In the genomic region with DNA sequence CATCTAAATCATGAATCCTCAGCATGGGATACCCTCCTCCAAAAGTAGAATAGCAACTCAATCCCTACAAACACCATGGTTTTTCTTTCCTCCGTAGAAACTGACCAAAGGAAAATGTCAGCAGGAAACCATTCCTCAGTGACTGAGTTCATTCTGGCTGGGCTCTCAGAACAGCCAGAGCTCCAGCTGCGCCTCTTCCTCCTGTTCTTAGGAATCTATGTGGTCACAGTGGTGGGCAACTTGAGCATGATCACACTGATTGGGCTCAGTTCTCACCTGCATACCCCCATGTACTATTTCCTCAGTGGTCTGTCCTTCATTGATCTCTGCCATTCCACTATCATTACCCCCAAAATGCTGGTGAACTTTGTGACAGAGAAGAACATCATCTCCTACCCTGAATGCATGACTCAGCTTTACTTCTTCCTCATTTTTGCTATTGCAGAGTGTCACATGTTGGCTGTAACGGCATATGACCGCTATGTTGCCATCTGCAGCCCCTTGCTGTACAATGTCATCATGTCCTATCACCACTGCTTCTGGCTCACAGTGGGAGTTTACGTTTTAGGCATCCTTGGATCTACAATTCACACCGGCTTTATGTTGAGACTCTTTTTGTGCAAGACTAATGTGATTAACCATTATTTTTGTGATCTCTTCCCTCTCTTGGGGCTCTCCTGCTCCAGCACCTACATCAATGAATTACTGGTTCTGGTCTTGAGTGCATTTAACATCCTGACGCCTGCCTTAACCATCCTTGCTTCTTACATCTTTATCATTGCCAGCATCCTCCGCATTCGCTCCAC, we compare ENCODE assay signal across 1 cellular context.
TF ChIP-seq lines count a peak whose summit lies in the region.
"Not testable (repeated sequence)": the region's sequence is repeated elsewhere in the genome, so short reads cannot be mapped to it uniquely, and the experiment has no call there.

No MANE protein-coding gene starts in this region.

TF ChIP-seq in K562, 482 proteins besides CTCF, POLR2A, EP300 and RAD21 (continues in another document):
- TF ChIP-seq DDX20 (tag; IDR thresholded peaks at IDR 0.05; ENCODE audit: low read depth) (0 out of 2 replicates have a peak, but pooled peaks have one; percentile 54), CXXC5 (CRISPR knock-in tag; IDR thresholded peaks at IDR 0.05) (peak; percentile 56), NFE2 (IDR thresholded peaks at IDR 0.05; ENCODE audit: low read depth) (peak; percentile 97), CC2D1A (IDR thresholded peaks at IDR 0.05) (peak; percentile 47; the same call in 1 of the 2 replicates), TBL1XR1 (IDR thresholded peaks at IDR 0.05; ENCODE audit: low read length in 2 of 2) (0 out of 4 replicates have a peak, but pooled peaks of 1 of the 2 experiments have one; percentile 23), CREB1 (CRISPR knock-in tag; IDR thresholded peaks at IDR 0.05) (peak; percentile 61), AFF1 (IDR thresholded peaks at IDR 0.05; ENCODE audit: low read depth in 1 of 2, partially characterized antibody in 2 of 2) (peak in 1 of 2 experiments; percentile 93), ZNF583 (CRISPR knock-in tag; IDR thresholded peaks at IDR 0.05) (peak; percentile 77; the same call in 1 of the 2 replicates), E2F6 (IDR thresholded peaks at IDR 0.05; ENCODE audit: borderline replicate concordance in 1 of 2, extremely low read depth in 1 of 2, insufficient read depth in 1 of 2, insufficient read length in 1 of 2, low read depth in 1 of 2, low read length in 1 of 2, poor library complexity in 1 of 2, severe bottlenecking in 1 of 2) (peak in 1 of 2 experiments; percentile 27), NR2C1 (IDR thresholded peaks at IDR 0.05) (peak; percentile 37; the same call in 1 of the 2 replicates), NR2C1 (tag; IDR thresholded peaks at IDR 0.05) (peak; percentile 73), ZNF316 (IDR thresholded peaks at IDR 0.05) (peak; percentile 98), POLR2G (IDR thresholded peaks at IDR 0.05; ENCODE audit: low read depth, low read length) (0 out of 2 replicates have a peak, but pooled peaks have one; percentile 16), ESRRA (IDR thresholded peaks at IDR 0.05; ENCODE audit: borderline replicate concordance, low read depth) (peak; percentile 56; the same call in 1 of the 2 replicates), TEAD1 (CRISPR knock-in tag; IDR thresholded peaks at IDR 0.05) (peak; percentile 79 to 82; a peak in 2 of 4 replicates), ZNF175 (CRISPR knock-in tag; IDR thresholded peaks at IDR 0.05; ENCODE audit: low read depth) (peak; percentile 89; the same call in 1 of the 2 replicates), RNF2 (IDR thresholded peaks at IDR 0.05) (peak; percentile 91), GTF2E2 (tag; IDR thresholded peaks at IDR 0.05) (peak; percentile 87; the same call in 1 of the 2 replicates), ATF1 (tag; IDR thresholded peaks at IDR 0.05) (peak; percentile 65), ZNF41 (CRISPR knock-in tag; conservative IDR thresholded peaks at IDR 0.05) (0 out of 2 replicates have a peak, but pooled peaks have one; percentile 18), MYC (IDR thresholded peaks at IDR 0.05; ENCODE audit: low read depth, low read length) (peak; percentile 88), MAFF (IDR thresholded peaks at IDR 0.05; ENCODE audit: low read length) (peak; percentile 93), RAD51 (IDR thresholded peaks at IDR 0.05; ENCODE audit: borderline replicate concordance, low read depth) (peak; percentile 88), SOX6 (IDR thresholded peaks at IDR 0.05) (0 out of 2 replicates have a peak, but pooled peaks have one; percentile 53), DMBX1 (CRISPR knock-in tag; IDR thresholded peaks at IDR 0.05; ENCODE audit: borderline replicate concordance) (peak; percentile 57; the same call in 1 of the 2 replicates), ARID1B (IDR thresholded peaks at IDR 0.05) (peak; percentile 79), LEF1 (IDR thresholded peaks at IDR 0.05) (peak; percentile 62; the same call in 1 of the 2 replicates), KDM5B (IDR thresholded peaks at IDR 0.05; ENCODE audit: insufficient replicate concordance, low read depth, low read length) (peak; percentile 25), ZBTB12 (CRISPR knock-in tag; IDR thresholded peaks at IDR 0.05) (peak; percentile 35; the same call in 1 of the 2 replicates), ZSCAN32 (CRISPR knock-in tag; IDR thresholded peaks at IDR 0.05) (0 out of 2 replicates have a peak, but pooled peaks have one; percentile 27), SMARCA4 (IDR thresholded peaks at IDR 0.05) (peak; percentile 80), ZNF24 (IDR thresholded peaks at IDR 0.05) (peak; percentile 79), PTTG1 (tag; IDR thresholded peaks at IDR 0.05; ENCODE audit: low read depth) (peak; percentile 52; the same call in 1 of the 2 replicates), PML (IDR thresholded peaks at IDR 0.05; ENCODE audit: low read length) (0 out of 2 replicates have a peak, but pooled peaks have one; percentile 28), C11orf30 (IDR thresholded peaks at IDR 0.05; ENCODE audit: low read depth) (peak; percentile 97), ATF3 (IDR thresholded peaks at IDR 0.05) (peak; percentile 93), CTBP1 (IDR thresholded peaks at IDR 0.05; ENCODE audit: borderline replicate concordance) (peak; percentile 63; the same call in 1 of the 2 replicates), ELF1 (tag; IDR thresholded peaks at IDR 0.05) (peak; percentile 57; the same call in 1 of the 2 replicates), FOXK2 (conservative IDR thresholded peaks at IDR 0.05 in 1 of 2, IDR thresholded peaks at IDR 0.05 in 1 of 2; ENCODE audit: low read depth in 2 of 2) (peak; percentile 92 to 93), USF1 (CRISPR knock-in tag; IDR thresholded peaks at IDR 0.05) (peak; percentile 90), CBFA2T3 (IDR thresholded peaks at IDR 0.05) (peak; percentile 8; the same call in 1 of the 2 replicates), BACH1 (tag; IDR thresholded peaks at IDR 0.05) (peak; percentile 97), TRIM24 (IDR thresholded peaks at IDR 0.05) (peak; percentile 95 to 96), PKNOX1 (IDR thresholded peaks at IDR 0.05) (peak; percentile 50; the same call in 1 of the 2 replicates)
- not testable (repeated sequence) for TF ChIP-seq CREB1 (IDR thresholded peaks at IDR 0.05); ATF1 (CRISPR knock-in tag; IDR thresholded peaks at IDR 0.05); MYC (CRISPR knock-in tag; IDR thresholded peaks at IDR 0.05; ENCODE audit: borderline replicate concordance, low read depth); ATF3 (CRISPR knock-in tag; conservative IDR thresholded peaks at IDR 0.05)
- TF ChIP-seq, protein P1, sequence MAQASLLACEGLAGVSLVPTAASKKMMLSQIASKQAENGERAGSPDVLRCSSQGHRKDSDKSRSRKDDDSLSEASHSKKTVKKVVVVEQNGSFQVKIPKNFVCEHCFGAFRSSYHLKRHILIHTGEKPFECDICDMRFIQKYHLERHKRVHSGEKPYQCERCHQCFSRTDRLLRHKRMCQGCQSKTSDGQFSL (CRISPR knock-in tag; IDR thresholded peaks at IDR 0.05): not testable (repeated sequence)
- TF ChIP-seq, protein P1 (tag; IDR thresholded peaks at IDR 0.05): peak in 1 of 2 experiments; percentile 47; a peak in 1 of 4 replicates
- TF ChIP-seq, protein P2, sequence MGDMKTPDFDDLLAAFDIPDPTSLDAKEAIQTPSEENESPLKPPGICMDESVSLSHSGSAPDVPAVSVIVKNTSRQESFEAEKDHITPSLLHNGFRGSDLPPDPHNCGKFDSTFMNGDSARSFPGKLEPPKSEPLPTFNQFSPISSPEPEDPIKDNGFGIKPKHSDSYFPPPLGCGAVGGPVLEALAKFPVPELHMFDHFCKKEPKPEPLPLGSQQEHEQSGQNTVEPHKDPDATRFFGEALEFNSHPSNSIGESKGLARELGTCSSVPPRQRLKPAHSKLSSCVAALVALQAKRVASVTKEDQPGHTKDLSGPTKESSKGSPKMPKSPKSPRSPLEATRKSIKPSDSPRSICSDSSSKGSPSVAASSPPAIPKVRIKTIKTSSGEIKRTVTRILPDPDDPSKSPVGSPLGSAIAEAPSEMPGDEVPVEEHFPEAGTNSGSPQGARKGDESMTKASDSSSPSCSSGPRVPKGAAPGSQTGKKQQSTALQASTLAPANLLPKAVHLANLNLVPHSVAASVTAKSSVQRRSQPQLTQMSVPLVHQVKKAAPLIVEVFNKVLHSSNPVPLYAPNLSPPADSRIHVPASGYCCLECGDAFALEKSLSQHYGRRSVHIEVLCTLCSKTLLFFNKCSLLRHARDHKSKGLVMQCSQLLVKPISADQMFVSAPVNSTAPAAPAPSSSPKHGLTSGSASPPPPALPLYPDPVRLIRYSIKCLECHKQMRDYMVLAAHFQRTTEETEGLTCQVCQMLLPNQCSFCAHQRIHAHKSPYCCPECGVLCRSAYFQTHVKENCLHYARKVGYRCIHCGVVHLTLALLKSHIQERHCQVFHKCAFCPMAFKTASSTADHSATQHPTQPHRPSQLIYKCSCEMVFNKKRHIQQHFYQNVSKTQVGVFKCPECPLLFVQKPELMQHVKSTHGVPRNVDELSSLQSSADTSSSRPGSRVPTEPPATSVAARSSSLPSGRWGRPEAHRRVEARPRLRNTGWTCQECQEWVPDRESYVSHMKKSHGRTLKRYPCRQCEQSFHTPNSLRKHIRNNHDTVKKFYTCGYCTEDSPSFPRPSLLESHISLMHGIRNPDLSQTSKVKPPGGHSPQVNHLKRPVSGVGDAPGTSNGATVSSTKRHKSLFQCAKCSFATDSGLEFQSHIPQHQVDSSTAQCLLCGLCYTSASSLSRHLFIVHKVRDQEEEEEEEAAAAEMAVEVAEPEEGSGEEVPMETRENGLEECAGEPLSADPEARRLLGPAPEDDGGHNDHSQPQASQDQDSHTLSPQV (IDR thresholded peaks at IDR 0.05): peak; percentile 91
